28 cellular contexts compared by ENCODE assay signal in genomic region chr10:128958881-128959690, GRCh38.
"Had no signal": no experiment of that assay in that cellular context is flagged by ENCODE, and none has a peak within 500 bp of the region (broad histone marks: within the 10 kb centered on the region; RNA-seq: fewer than 3 reads in every experiment).

No MANE protein-coding gene starts in this region.

- H3K9me3 ChIP-seq: esophagus muscularis mucosa, gastrocnemius medialis had no signal

- H3K4me1 Mint-ChIP-seq: activated CD4-positive, alpha-beta memory T cell treated with anti-CD3 and anti-CD28 coated beads, Interleukin-2, amount 10 ng/mL, durations not matched to agents 7 days and 5 days; activated CD4-positive, alpha-beta T cell treated with anti-CD3 and anti-CD28 coated beads, Interleukin-2, amount 10 ng/mL, durations not matched to agents 7 days and 5 days; activated T-helper 17 cell treated with anti-CD3 and anti-CD28 coated beads, Interleukin-2, amount 50 U/mL, for 72 hours; central memory CD8-positive, alpha-beta T cell had no signal

- H3K4me1 ChIP-seq: esophagus muscularis mucosa, foreskin keratinocyte, gastrocnemius medialis had no signal

- H3K27ac Mint-ChIP-seq: activated CD4-positive, alpha-beta memory T cell treated with anti-CD3 and anti-CD28 coated beads, Interleukin-2, amount 10 ng/mL, durations not matched to agents 7 days and 5 days; activated CD4-positive, alpha-beta T cell treated with anti-CD3 and anti-CD28 coated beads, Interleukin-2, amount 10 ng/mL, durations not matched to agents 7 days and 5 days; activated naive CD8-positive, alpha-beta T cell; activated T-helper 17 cell treated with anti-CD3 and anti-CD28 coated beads, Interleukin-2, amount 50 U/mL, for 72 hours; effector memory CD8-positive, alpha-beta T cell had no signal

- H3K9me3 Mint-ChIP-seq: activated CD4-positive, alpha-beta memory T cell treated with anti-CD3 and anti-CD28 coated beads, Interleukin-2, amount 10 ng/mL, durations not matched to agents 7 days and 5 days; activated CD4-positive, alpha-beta T cell treated with anti-CD3 and anti-CD28 coated beads, Interleukin-2, amount 10 ng/mL, durations not matched to agents 7 days and 5 days; activated T-cell treated with anti-CD3 and anti-CD28 coated beads, Interleukin-2, amount 50 U/mL, for 4 hours; activated T-helper 17 cell treated with anti-CD3 and anti-CD28 coated beads, Interleukin-2, amount 50 U/mL, for 72 hours; central memory CD8-positive, alpha-beta T cell; effector memory CD8-positive, alpha-beta T cell had no signal

- H3K4me3 Mint-ChIP-seq: activated CD4-positive, alpha-beta memory T cell treated with anti-CD3 and anti-CD28 coated beads, Interleukin-2, amount 10 ng/mL, durations not matched to agents 7 days and 5 days; activated CD4-positive, alpha-beta T cell treated with anti-CD3 and anti-CD28 coated beads, Interleukin-2, amount 10 ng/mL, durations not matched to agents 7 days and 5 days; activated naive CD8-positive, alpha-beta T cell; activated T-cell treated with anti-CD3 and anti-CD28 coated beads, Interleukin-2, amount 50 U/mL, for 4 hours; activated T-helper 17 cell treated with anti-CD3 and anti-CD28 coated beads, Interleukin-2, amount 50 U/mL, for 72 hours; central memory CD8-positive, alpha-beta T cell; effector memory CD8-positive, alpha-beta T cell had no signal

- H3K27me3 Mint-ChIP-seq: activated CD4-positive, alpha-beta memory T cell treated with anti-CD3 and anti-CD28 coated beads, Interleukin-2, amount 10 ng/mL, durations not matched to agents 7 days and 5 days; activated CD4-positive, alpha-beta T cell treated with anti-CD3 and anti-CD28 coated beads, Interleukin-2, amount 10 ng/mL, durations not matched to agents 7 days and 5 days; central memory CD8-positive, alpha-beta T cell; effector memory CD8-positive, alpha-beta T cell had no signal

- DNase-seq: activated CD4-positive, alpha-beta memory T cell treated with anti-CD3 and anti-CD28 coated beads, Interleukin-2, amount 10 ng/mL, durations not matched to agents 7 days and 5 days; activated CD4-positive, alpha-beta T cell treated with anti-CD3 and anti-CD28 coated beads for 1 hour; activated CD4-positive, alpha-beta T cell treated with anti-CD3 and anti-CD28 coated beads for 4 hours; activated CD4-positive, alpha-beta T cell treated with anti-CD3 and anti-CD28 coated beads, Interleukin-2, amount 10 ng/mL, durations not matched to agents 7 days and 5 days; activated CD4-positive, alpha-beta T cell treated with anti-CD3 and anti-CD28 coated beads, Interleukin-2, amount 50 U/mL, for 4 hours; activated CD8-positive, alpha-beta memory T cell treated with anti-CD3 and anti-CD28 coated beads, Interleukin-2, amount 50 U/mL, for 48 hours; activated effector memory CD4-positive, alpha-beta T cell treated with Interleukin-2 at 50 U/mL for 16 hours; activated gamma-delta T cell treated with Interleukin-2 at 50 U/mL for 16 hours; activated naive CD4-positive, alpha-beta T cell treated with anti-CD3 and anti-CD28 coated beads, Interleukin-2, amount 50 U/mL, for 16 hours; activated naive CD4-positive, alpha-beta T cell treated with Interleukin-2 at 50 U/mL for 16 hours; activated T-cell treated with anti-CD3 and anti-CD28 coated beads for 4 hours; activated T-cell treated with anti-CD3 and anti-CD28 coated beads, Interleukin-2, amount 50 U/mL, for 4 hours; amniotic stem cell; anterior cingulate cortex; brain microvascular endothelial cell; cortex of kidney; dermis blood vessel endothelial cell; effector CD4-positive, alpha-beta T cell; effector memory CD8-positive, alpha-beta T cell; erythroblast; foreskin keratinocyte; gastrocnemius medialis; glutamatergic neuron; T-helper 2 cell had no signal

- H3K4me3 ChIP-seq: esophagus muscularis mucosa, gastrocnemius medialis had no signal

- H3K27me3 ChIP-seq: brain microvascular endothelial cell, foreskin keratinocyte, gastrocnemius medialis had no signal

- ATAC-seq: activated T-cell treated with anti-CD3 and anti-CD28 coated beads, Interleukin-2, amount 50 U/mL, for 4 hours; activated T-helper 17 cell treated with anti-CD3 and anti-CD28 coated beads, Interleukin-2, amount 50 U/mL, for 72 hours; effector memory CD8-positive, alpha-beta T cell; foreskin keratinocyte; gastrocnemius medialis had no signal

- H3K27ac ChIP-seq: brain microvascular endothelial cell, esophagus muscularis mucosa, foreskin keratinocyte, gastrocnemius medialis had no signal

- H3K36me3 ChIP-seq: brain microvascular endothelial cell, esophagus muscularis mucosa, gastrocnemius medialis had no signal

- H3K36me3 Mint-ChIP-seq: activated naive CD8-positive, alpha-beta T cell had no signal
